In the genomic region with DNA sequence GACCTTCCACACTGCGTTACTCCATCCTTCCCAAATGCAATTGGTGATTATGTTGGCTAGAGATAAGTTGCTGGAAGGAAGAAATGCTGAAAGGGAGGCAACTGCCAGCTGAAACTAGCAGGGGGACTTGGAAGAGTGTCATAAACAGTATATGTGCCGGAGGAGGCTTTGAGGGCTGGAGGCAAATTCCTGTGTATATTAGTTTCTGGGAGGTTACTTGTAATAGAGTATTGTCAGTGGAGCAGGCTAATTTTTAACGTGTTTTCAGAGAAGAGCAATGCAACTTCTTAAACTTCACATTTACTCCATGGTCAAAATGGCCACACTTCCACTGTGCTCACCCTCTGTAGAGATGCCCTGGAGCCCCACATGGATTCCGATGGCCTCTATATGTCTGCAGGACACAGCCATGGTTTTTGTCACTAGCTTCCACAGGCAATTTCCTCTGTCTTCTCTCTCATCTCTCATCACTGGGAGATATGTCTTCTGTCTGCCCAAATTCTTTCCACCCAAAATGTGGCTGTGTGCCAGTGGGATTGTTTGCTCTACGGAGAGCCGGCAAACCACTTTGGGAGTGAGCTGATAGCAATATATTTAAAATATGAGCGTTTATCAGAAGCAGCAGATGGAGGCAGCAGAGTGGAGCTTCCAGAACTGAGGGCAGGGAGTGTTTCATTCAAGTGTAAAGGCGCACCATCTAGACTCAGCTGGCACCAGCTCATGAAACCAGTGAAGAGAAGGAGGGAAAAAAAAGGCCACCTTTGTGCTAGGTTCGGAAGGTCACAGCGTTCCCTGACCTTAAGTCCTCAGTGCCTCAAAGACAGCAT, we compare ENCODE assay signal across 13 cellular contexts. TPM values are rescaled to one million over a fixed set of nuclear protein-coding genes. Genes with fewer than 3 reads are reported as not detected.
DNase-seq lines count a peak whose midpoint lies in the region; ATAC-seq and TF ChIP-seq lines count a peak whose summit lies in the region.
"Had no signal": no experiment of that assay in that cellular context is flagged by ENCODE, and none has a peak within 500 bp of the region (broad histone marks: within the 10 kb centered on the region; RNA-seq: fewer than 3 reads in every experiment).

No MANE protein-coding gene starts in this region.

- peaks cover 47% of the 10 kb centered on the region for H3K4me1 Mint-ChIP-seq in neural crest cell

- no peak overlapping the region for H3K4me3 ChIP-seq in HAP-1
- H3K4me3 ChIP-seq: testis had no signal

- no peaks in the 10 kb centered on the region for H3K9me3 ChIP-seq in HAP-1
- H3K9me3 ChIP-seq: testis had no signal

- peaks cover 4% of the 10 kb centered on the region; the same call in 1 of the 2 replicates for H3K4me1 ChIP-seq in HAP-1
- H3K4me1 ChIP-seq: testis had no signal

- no peak for TF ChIP-seq CTCF in neural crest cell (conservative IDR thresholded peaks at IDR 0.05)

- peaks cover 2% of the 10 kb centered on the region; the same call in 1 of the 2 replicates for H3K27me3 ChIP-seq in HAP-1 (ENCODE audit: low read depth)
- H3K27me3 ChIP-seq: testis had no signal

- no peaks in the 10 kb centered on the region for H3K27me3 Mint-ChIP-seq in neural crest cell (ENCODE audit: low read depth)
- H3K27me3 Mint-ChIP-seq: naive thymus-derived CD8-positive, alpha-beta T cell had no signal

- in situ Hi-C loops in HAP-1 (cut with MboI; ENCODE audit: low sequenced_read_pairs): no loop called here

- peak overlapping the region; percentile 32 for H3K4me3 Mint-ChIP-seq in neural crest cell
- H3K4me3 Mint-ChIP-seq: naive thymus-derived CD8-positive, alpha-beta T cell had no signal

- ATAC-seq in GM18520 (IDR thresholded peaks at IDR 0.05; ENCODE audit: unreplicated experiment) (no peak), HG02763 (IDR thresholded peaks at IDR 0.05; ENCODE audit: unreplicated experiment) (no peak)
- ATAC-seq: naive thymus-derived CD8-positive, alpha-beta T cell had no signal

- no peaks in the 10 kb centered on the region for H3K36me3 Mint-ChIP-seq in neural crest cell (ENCODE audit: low read depth)
- H3K36me3 Mint-ChIP-seq: naive thymus-derived CD8-positive, alpha-beta T cell had no signal

- H3K9me3 Mint-ChIP-seq in neural crest cell: peaks cover 6% of the 10 kb centered on the region
- H3K9me3 Mint-ChIP-seq: naive thymus-derived CD8-positive, alpha-beta T cell had no signal

- H3K27ac Mint-ChIP-seq in neural crest cell (ENCODE audit: unreplicated experiment): peak overlapping the region; percentile 72

- no peaks in the 10 kb centered on the region for H3K36me3 ChIP-seq in HAP-1 (replicated peaks)

- DNase-seq in COLO829 (ENCODE audit: low spot score): peak; percentile 50
- peak; percentile 43 for DNase-seq in NCI-H2196 (lab: John Stamatoyannopoulos, UW; ENCODE audit: unreplicated experiment)
- DNase-seq in erythroblast (lab: John Stamatoyannopoulos, UW): peak; percentile 95 to 98
- DNase-seq in neural crest cell (ENCODE audit: low read depth, low spot score): peak; percentile 9
- DNase-seq in stimulated activated CD4-positive, alpha-beta T cell treated with anti-CD3 and anti-CD28 coated beads, Interleukin-15, amount 100 ng/mL, for 24 hours: no peak
- no peak for DNase-seq in HAP-1 (ENCODE audit: low spot score in 2 of 2)
- DNase-seq: activated gamma-delta T cell; Calu3; dermis blood vessel endothelial cell; naive thymus-derived CD8-positive, alpha-beta T cell; testis had no signal

- TF ChIP-seq POLR2A in erythroblast (IDR thresholded peaks at IDR 0.05; ENCODE audit: low read length): peak; percentile 55

RNA-seq across cellular contexts. Expression of gene CD47, which starts 13.4 kb away (rescaled TPM):
- 43.4 and 48.3 TPM in 2 replicates for total RNA-seq in neural crest cell

Comparison
In these comparisons a context has a peak if more than half of its experiments do, and no peak if none do; other contexts are left out.
1. DNase-seq: peak in COLO829 (single experiment), NCI-H2196 (single experiment), erythroblast (2 of 2) and neural crest cell (single experiment); none in stimulated activated CD4-positive, alpha-beta T cell treated with anti-CD3 and anti-CD28 coated beads, Interleukin-15, amount 100 ng/mL, for 24 hours (single experiment) and HAP-1 (0 of 2).